In genomic region chr4:52552778-52553177, GRCh38 we compare ENCODE assay signal across 17 cellular contexts.
"Had no signal": no experiment of that assay in that cellular context is flagged by ENCODE, and none has a peak within 500 bp of the region (broad histone marks: within the 10 kb centered on the region; RNA-seq: fewer than 3 reads in every experiment).

No MANE protein-coding gene starts in this region.

- H3K4me1 Mint-ChIP-seq: activated CD8-positive, alpha-beta memory T cell treated with anti-CD3 and anti-CD28 coated beads, Interleukin-2, amount 10 ng/mL, durations not matched to agents 7 days and 5 days; activated naive CD4-positive, alpha-beta T cell treated with anti-CD3 and anti-CD28 coated beads, Interleukin-2, amount 10 ng/mL, durations not matched to agents 7 days and 5 days; T-cell had no signal

- H3K27ac ChIP-seq: cardiac muscle cell, esophagus muscularis mucosa, prostate gland, skin epidermis, transverse colon had no signal

- H3K4me3 ChIP-seq: cardiac muscle cell, esophagus muscularis mucosa, prostate gland, skin epidermis, transverse colon had no signal

- H3K4me3 Mint-ChIP-seq: activated CD8-positive, alpha-beta memory T cell treated with anti-CD3 and anti-CD28 coated beads, Interleukin-2, amount 10 ng/mL, durations not matched to agents 7 days and 5 days; activated naive CD4-positive, alpha-beta T cell treated with anti-CD3 and anti-CD28 coated beads, Interleukin-2, amount 10 ng/mL, durations not matched to agents 7 days and 5 days; nephron progenitor cell; T-cell had no signal

- H3K9me3 ChIP-seq: esophagus muscularis mucosa, prostate gland, transverse colon had no signal

- H3K9me3 Mint-ChIP-seq: activated naive CD4-positive, alpha-beta T cell treated with anti-CD3 and anti-CD28 coated beads, Interleukin-2, amount 10 ng/mL, durations not matched to agents 7 days and 5 days had no signal

- H3K36me3 ChIP-seq: cardiac muscle cell, esophagus muscularis mucosa, prostate gland, transverse colon had no signal

- H3K27me3 ChIP-seq: cardiac muscle cell, transverse colon had no signal

- H3K4me1 ChIP-seq: esophagus muscularis mucosa, prostate gland, transverse colon had no signal

- H3K36me3 Mint-ChIP-seq: activated CD8-positive, alpha-beta memory T cell treated with anti-CD3 and anti-CD28 coated beads, Interleukin-2, amount 10 ng/mL, durations not matched to agents 7 days and 5 days; activated naive CD4-positive, alpha-beta T cell treated with anti-CD3 and anti-CD28 coated beads, Interleukin-2, amount 10 ng/mL, durations not matched to agents 7 days and 5 days; T-cell had no signal

- DNase-seq: activated CD4-positive, alpha-beta T cell treated with anti-CD3 and anti-CD28 coated beads for 1 hour; activated CD4-positive, alpha-beta T cell treated with anti-CD3 and anti-CD28 coated beads, Interleukin-2, amount 50 U/mL, for 48 hours; activated CD8-positive, alpha-beta memory T cell treated with anti-CD3 and anti-CD28 coated beads, Interleukin-2, amount 10 ng/mL, durations not matched to agents 7 days and 5 days; activated naive CD4-positive, alpha-beta T cell treated with anti-CD3 and anti-CD28 coated beads, Interleukin-2, amount 10 ng/mL, durations not matched to agents 7 days and 5 days; activated T-cell treated with anti-CD3 and anti-CD28 coated beads, Interleukin-2, amount 50 U/mL, for 1 hour; nephron progenitor cell; right cardiac atrium; stimulated activated CD4-positive, alpha-beta T cell treated with anti-CD3 and anti-CD28 coated beads, Interleukin-4, amount 100 ng/mL, for 24 hours; stimulated activated naive CD4-positive, alpha-beta T cell treated with Interleukin-2 at 50 U/mL for 16 hours; substantia nigra; T-cell; T-helper 9 cell; transverse colon had no signal

- H3K27ac Mint-ChIP-seq: activated CD8-positive, alpha-beta memory T cell treated with anti-CD3 and anti-CD28 coated beads, Interleukin-2, amount 10 ng/mL, durations not matched to agents 7 days and 5 days; activated naive CD4-positive, alpha-beta T cell treated with anti-CD3 and anti-CD28 coated beads, Interleukin-2, amount 10 ng/mL, durations not matched to agents 7 days and 5 days; nephron progenitor cell; T-cell had no signal

- ATAC-seq: activated CD8-positive, alpha-beta memory T cell treated with anti-CD3 and anti-CD28 coated beads, Interleukin-2, amount 10 ng/mL, durations not matched to agents 7 days and 5 days; right cardiac atrium; T-cell had no signal
